In the genomic region with DNA sequence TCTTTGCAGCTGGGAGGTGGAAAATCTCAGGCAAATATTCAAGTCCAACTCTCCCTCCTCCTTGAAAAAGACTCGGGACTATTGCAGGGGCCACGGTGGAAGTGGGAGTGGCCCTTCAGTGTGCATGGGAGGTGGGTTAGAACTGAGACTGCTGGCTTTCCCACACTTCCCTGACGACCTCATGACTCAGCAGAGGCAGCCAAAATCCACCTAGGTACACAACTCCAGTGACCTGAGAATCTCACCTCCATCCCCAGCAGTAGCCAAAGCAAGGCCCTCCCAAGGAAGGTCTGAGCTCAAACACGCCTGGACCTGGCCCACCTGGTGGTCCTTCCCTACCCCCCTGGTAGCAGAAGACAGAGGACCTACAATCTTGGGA, we compare ENCODE assay signal across 39 cellular contexts. TPM values are rescaled to one million over a fixed set of nuclear protein-coding genes. Genes with fewer than 3 reads are reported as not detected.
"Had no signal": no experiment of that assay in that cellular context is flagged by ENCODE, and none has a peak within 500 bp of the region (broad histone marks: within the 10 kb centered on the region; RNA-seq: fewer than 3 reads in every experiment).

No MANE protein-coding gene starts in this region.

- H3K27ac ChIP-seq: ascending aorta, KMS-11, PC-9, RWPE1, WERI-Rb-1 had no signal

- ATAC-seq: activated CD8-positive, alpha-beta T cell treated with anti-CD3 and anti-CD28 coated beads for 36 hours; activated T-cell treated with anti-CD3 and anti-CD28 coated beads, Interleukin-2, amount 50 U/mL, for 72 hours; activated T-helper 17 cell treated with anti-CD3 and anti-CD28 coated beads, Interleukin-2, amount 50 U/mL, for 72 hours; Right ventricle myocardium inferior had no signal

- H3K9ac ChIP-seq: KMS-11 had no signal

- H3K4me1 ChIP-seq: ascending aorta had no signal

- FAIRE-seq: RCC 7860 had no signal

- H3K36me3 ChIP-seq: ascending aorta, MG63, WERI-Rb-1 had no signal

- DNase-seq: activated CD4-positive, alpha-beta T cell treated with anti-CD3 and anti-CD28 coated beads for 1 hour; activated CD4-positive, alpha-beta T cell treated with anti-CD3 and anti-CD28 coated beads for 48 hours; activated CD4-positive, CD25-positive, alpha-beta regulatory T cell; activated CD8-positive, alpha-beta T cell treated with anti-CD3 and anti-CD28 coated beads for 36 hours; activated effector memory CD4-positive, alpha-beta T cell treated with anti-CD3 and anti-CD28 coated beads, Interleukin-2, amount 50 U/mL, for 16 hours; activated naive CD4-positive, alpha-beta T cell; activated naive CD4-positive, alpha-beta T cell treated with anti-CD3 and anti-CD28 coated beads, Interleukin-2, amount 50 U/mL, for 16 hours; activated naive CD8-positive, alpha-beta T cell treated with anti-CD3 and anti-CD28 coated beads for 36 hours; activated T-cell treated with anti-CD3 and anti-CD28 coated beads, Interleukin-2, amount 50 U/mL, for 1 hour; activated T-cell treated with anti-CD3 and anti-CD28 coated beads, Interleukin-2, amount 50 U/mL, for 72 hours; amniotic stem cell; central memory CD4-positive, alpha-beta T cell; MG63; NCI-H1048; NCI-H1105 treated with DMSO at 0.1 percent for 48 hours; NCI-H1436; NCI-H1694; NCI-H1930; NCI-H2081 treated with DMSO at 0.1 percent for 48 hours; NCI-H226; NCI-H446 treated with DMSO at 0.1 percent for 48 hours; NCI-H524 treated with DMSO at 0.1 percent for 48 hours; NK-92 treated with Interleukin-12 subunit alpha and Interleukin-12 subunit beta, amount 100 ng/mL, for 24 hours; PC-9; SIG-M5; SW 1271; T-helper 1 cell; T-helper 2 cell; T-helper 9 cell; WERI-Rb-1 had no signal

- H3K9me3 ChIP-seq: ascending aorta, MG63 had no signal

- H3K4me2 ChIP-seq: KMS-11, PC-9 had no signal

- H3K4me3 ChIP-seq: ascending aorta, MG63, PC-9 had no signal

- H2AFZ ChIP-seq: PC-9 had no signal

- H3K27me3 ChIP-seq: ascending aorta, MG63 had no signal

RNA-seq across cellular contexts. Expression of a gene that starts 6.2 kb away (rescaled TPM):
- total RNA-seq: activated CD8-positive, alpha-beta memory T cell treated with anti-CD3 and anti-CD28 coated beads for 36 hours; activated CD8-positive, alpha-beta T cell treated with anti-CD3 and anti-CD28 coated beads for 36 hours; activated naive CD8-positive, alpha-beta T cell treated with anti-CD3 and anti-CD28 coated beads for 36 hours; activated T-cell treated with anti-CD3 and anti-CD28 coated beads, Interleukin-2, amount 50 U/mL, for 72 hours; activated T-helper 17 cell treated with anti-CD3 and anti-CD28 coated beads, Interleukin-2, amount 50 U/mL, for 72 hours; ascending aorta; cerebellum; PC-9; Right ventricle myocardium inferior; SK-MEL-5 had no signal
